Comparison of ENCODE assay signal across 2 cellular contexts in the genomic region with DNA sequence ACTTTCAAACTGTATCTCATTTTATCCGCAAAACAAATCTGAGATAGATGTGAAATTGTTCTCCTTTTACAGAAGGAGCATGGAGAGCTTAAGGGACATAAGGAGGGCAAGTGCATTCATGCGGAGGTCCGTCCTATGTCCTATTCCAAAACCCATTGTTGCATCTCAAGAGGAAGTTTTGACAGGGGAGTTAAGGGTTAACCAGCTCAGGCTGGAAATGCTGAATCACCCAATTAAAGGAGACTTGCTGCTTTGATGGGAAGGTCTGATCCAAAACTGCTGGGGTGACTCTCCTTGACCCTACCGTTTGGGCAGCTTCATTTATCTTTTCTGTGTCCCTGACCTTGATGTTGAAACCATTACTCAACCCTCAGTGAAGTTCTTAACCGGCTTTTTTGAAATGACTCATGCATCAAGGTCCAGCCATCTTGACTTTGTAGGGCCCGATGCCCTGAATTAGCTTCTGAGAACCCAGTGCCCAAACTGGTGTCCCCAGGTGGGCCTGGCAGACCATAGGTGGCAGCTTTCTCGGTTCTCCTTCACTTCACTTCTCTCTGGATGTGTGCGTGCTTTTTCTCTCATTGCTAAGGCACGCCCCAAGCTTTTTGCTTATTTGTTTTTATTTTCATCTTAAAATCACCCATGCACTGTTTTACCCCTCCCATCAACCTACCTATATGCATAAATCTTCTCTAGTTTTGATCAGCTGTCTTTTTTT.
TF ChIP-seq lines count a peak whose summit lies in the region.

No MANE protein-coding gene starts in this region.

TF ChIP-seq in IMR-90, 13 proteins besides CTCF, POLR2A, EP300 and RAD21:
- TF ChIP-seq BHLHE40 (IDR thresholded peaks at IDR 0.05; ENCODE audit: low read depth, low read length) (no peak), SMC3 (IDR thresholded peaks at IDR 0.05; ENCODE audit: low read depth, low read length) (no peak), FOS (IDR thresholded peaks at IDR 0.05; ENCODE audit: low read depth, low read length) (no peak), MAZ (IDR thresholded peaks at IDR 0.05; ENCODE audit: borderline replicate concordance, low read depth, low read length) (no peak), CEBPB (IDR thresholded peaks at IDR 0.05; ENCODE audit: low read depth, low read length) (peak; percentile 61), NFE2L2 (IDR thresholded peaks at IDR 0.05; ENCODE audit: low read depth, low read length) (peak; percentile 89), CHD1 (IDR thresholded peaks at IDR 0.05; ENCODE audit: low read depth, low read length) (no peak), MAFK (IDR thresholded peaks at IDR 0.05; ENCODE audit: low read depth, low read length) (peak; percentile 52; the same call in 1 of the 2 replicates)
- TF ChIP-seq, protein P1, sequence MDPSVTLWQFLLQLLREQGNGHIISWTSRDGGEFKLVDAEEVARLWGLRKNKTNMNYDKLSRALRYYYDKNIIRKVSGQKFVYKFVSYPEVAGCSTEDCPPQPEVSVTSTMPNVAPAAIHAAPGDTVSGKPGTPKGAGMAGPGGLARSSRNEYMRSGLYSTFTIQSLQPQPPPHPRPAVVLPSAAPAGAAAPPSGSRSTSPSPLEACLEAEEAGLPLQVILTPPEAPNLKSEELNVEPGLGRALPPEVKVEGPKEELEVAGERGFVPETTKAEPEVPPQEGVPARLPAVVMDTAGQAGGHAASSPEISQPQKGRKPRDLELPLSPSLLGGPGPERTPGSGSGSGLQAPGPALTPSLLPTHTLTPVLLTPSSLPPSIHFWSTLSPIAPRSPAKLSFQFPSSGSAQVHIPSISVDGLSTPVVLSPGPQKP (IDR thresholded peaks at IDR 0.05; ENCODE audit: borderline replicate concordance, low read depth, low read length): no peak
- TF ChIP-seq, protein P2, sequence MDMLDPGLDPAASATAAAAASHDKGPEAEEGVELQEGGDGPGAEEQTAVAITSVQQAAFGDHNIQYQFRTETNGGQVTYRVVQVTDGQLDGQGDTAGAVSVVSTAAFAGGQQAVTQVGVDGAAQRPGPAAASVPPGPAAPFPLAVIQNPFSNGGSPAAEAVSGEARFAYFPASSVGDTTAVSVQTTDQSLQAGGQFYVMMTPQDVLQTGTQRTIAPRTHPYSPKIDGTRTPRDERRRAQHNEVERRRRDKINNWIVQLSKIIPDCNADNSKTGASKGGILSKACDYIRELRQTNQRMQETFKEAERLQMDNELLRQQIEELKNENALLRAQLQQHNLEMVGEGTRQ (IDR thresholded peaks at IDR 0.05; ENCODE audit: low read depth, low read length): no peak

TF ChIP-seq in GM12878, 131 proteins besides CTCF, POLR2A, EP300 and RAD21:
- TF ChIP-seq TCF3 (IDR thresholded peaks at IDR 0.05; ENCODE audit: borderline replicate concordance, insufficient read depth, low read depth, low read length) (0 out of 2 replicates have a peak, but pooled peaks have one; percentile 20), SPI1 (IDR thresholded peaks at IDR 0.05; ENCODE audit: borderline replicate concordance, insufficient read depth, low read depth, low read length) (no peak), STAT3 (IDR thresholded peaks at IDR 0.05; ENCODE audit: low read depth, low read length) (no peak), PAX5 (IDR thresholded peaks at IDR 0.05; ENCODE audit: borderline replicate concordance, low read depth, low read length) (0 out of 2 replicates have a peak, but pooled peaks have one; percentile 13), JUNB (IDR thresholded peaks at IDR 0.05) (peak; percentile 84), GATAD2B (conservative IDR thresholded peaks at IDR 0.05; ENCODE audit: low read depth) (no peak), TARDBP (IDR thresholded peaks at IDR 0.05; ENCODE audit: borderline replicate concordance) (no peak), IKZF1 (conservative IDR thresholded peaks at IDR 0.05) (no peak), MXI1 (IDR thresholded peaks at IDR 0.05; ENCODE audit: low read depth, low read length) (no peak), BCL11A (IDR thresholded peaks at IDR 0.05; ENCODE audit: low read depth, low read length) (peak; percentile 33; the same call in 1 of the 2 replicates), SRF (IDR thresholded peaks at IDR 0.05; ENCODE audit: low read depth in 2 of 2, low read length in 2 of 2) (0 out of 4 replicates have a peak, but pooled peaks of 1 of the 2 experiments have one; percentile 28), RFX5 (IDR thresholded peaks at IDR 0.05; ENCODE audit: low read depth, low read length) (no peak), YY1 (IDR thresholded peaks at IDR 0.05; ENCODE audit: low read depth, low read length) (peak; percentile 73), HDAC6 (IDR thresholded peaks at IDR 0.05; ENCODE audit: unreplicated experiment) (no peak), BMI1 (IDR thresholded peaks at IDR 0.05; ENCODE audit: borderline replicate concordance) (no peak), IRF4 (IDR thresholded peaks at IDR 0.05; ENCODE audit: low read depth, low read length) (peak; percentile 69; the same call in 1 of the 2 replicates), NBN (IDR thresholded peaks at IDR 0.05) (no peak), TCF7 (IDR thresholded peaks at IDR 0.05; ENCODE audit: borderline replicate concordance) (no peak), EZH2 (IDR thresholded peaks at IDR 0.05; ENCODE audit: borderline replicate concordance, control insufficient read depth, low read depth, low read length) (no peak), RB1 (IDR thresholded peaks at IDR 0.05; ENCODE audit: borderline replicate concordance) (no peak), SP1 (IDR thresholded peaks at IDR 0.05; ENCODE audit: low read depth, low read length) (no peak)
- TF ChIP-seq, protein P3, sequence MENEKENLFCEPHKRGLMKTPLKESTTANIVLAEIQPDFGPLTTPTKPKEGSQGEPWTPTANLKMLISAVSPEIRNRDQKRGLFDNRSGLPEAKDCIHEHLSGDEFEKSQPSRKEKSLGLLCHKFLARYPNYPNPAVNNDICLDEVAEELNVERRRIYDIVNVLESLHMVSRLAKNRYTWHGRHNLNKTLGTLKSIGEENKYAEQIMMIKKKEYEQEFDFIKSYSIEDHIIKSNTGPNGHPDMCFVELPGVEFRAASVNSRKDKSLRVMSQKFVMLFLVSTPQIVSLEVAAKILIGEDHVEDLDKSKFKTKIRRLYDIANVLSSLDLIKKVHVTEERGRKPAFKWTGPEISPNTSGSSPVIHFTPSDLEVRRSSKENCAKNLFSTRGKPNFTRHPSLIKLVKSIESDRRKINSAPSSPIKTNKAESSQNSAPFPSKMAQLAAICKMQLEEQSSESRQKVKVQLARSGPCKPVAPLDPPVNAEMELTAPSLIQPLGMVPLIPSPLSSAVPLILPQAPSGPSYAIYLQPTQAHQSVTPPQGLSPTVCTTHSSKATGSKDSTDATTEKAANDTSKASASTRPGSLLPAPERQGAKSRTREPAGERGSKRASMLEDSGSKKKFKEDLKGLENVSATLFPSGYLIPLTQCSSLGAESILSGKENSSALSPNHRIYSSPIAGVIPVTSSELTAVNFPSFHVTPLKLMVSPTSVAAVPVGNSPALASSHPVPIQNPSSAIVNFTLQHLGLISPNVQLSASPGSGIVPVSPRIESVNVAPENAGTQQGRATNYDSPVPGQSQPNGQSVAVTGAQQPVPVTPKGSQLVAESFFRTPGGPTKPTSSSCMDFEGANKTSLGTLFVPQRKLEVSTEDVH (IDR thresholded peaks at IDR 0.05; ENCODE audit: low read depth, partially characterized antibody): no peak
- TF ChIP-seq, protein P4, sequence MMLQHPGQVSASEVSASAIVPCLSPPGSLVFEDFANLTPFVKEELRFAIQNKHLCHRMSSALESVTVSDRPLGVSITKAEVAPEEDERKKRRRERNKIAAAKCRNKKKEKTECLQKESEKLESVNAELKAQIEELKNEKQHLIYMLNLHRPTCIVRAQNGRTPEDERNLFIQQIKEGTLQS (IDR thresholded peaks at IDR 0.05; ENCODE audit: borderline replicate concordance, extremely low read depth, low read depth, low read length): no peak
- TF ChIP-seq, protein P5, sequence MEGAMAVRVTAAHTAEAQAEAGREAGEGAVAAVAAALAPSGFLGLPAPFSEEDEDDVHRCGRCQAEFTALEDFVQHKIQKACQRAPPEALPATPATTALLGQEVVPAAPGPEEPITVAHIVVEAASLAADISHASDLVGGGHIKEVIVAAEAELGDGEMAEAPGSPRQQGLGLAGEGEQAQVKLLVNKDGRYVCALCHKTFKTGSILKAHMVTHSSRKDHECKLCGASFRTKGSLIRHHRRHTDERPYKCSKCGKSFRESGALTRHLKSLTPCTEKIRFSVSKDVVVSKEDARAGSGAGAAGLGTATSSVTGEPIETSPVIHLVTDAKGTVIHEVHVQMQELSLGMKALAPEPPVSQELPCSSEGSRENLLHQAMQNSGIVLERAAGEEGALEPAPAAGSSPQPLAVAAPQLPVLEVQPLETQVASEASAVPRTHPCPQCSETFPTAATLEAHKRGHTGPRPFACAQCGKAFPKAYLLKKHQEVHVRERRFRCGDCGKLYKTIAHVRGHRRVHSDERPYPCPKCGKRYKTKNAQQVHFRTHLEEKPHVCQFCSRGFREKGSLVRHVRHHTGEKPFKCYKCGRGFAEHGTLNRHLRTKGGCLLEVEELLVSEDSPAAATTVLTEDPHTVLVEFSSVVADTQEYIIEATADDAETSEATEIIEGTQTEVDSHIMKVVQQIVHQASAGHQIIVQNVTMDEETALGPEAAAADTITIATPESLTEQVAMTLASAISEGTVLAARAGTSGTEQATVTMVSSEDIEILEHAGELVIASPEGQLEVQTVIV (IDR thresholded peaks at IDR 0.05; ENCODE audit: borderline replicate concordance, partially characterized antibody): no peak
- TF ChIP-seq, protein P6, sequence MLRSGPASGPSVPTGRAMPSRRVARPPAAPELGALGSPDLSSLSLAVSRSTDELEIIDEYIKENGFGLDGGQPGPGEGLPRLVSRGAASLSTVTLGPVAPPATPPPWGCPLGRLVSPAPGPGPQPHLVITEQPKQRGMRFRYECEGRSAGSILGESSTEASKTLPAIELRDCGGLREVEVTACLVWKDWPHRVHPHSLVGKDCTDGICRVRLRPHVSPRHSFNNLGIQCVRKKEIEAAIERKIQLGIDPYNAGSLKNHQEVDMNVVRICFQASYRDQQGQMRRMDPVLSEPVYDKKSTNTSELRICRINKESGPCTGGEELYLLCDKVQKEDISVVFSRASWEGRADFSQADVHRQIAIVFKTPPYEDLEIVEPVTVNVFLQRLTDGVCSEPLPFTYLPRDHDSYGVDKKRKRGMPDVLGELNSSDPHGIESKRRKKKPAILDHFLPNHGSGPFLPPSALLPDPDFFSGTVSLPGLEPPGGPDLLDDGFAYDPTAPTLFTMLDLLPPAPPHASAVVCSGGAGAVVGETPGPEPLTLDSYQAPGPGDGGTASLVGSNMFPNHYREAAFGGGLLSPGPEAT (IDR thresholded peaks at IDR 0.05; ENCODE audit: low read depth): no peak
- TF ChIP-seq, protein P7, sequence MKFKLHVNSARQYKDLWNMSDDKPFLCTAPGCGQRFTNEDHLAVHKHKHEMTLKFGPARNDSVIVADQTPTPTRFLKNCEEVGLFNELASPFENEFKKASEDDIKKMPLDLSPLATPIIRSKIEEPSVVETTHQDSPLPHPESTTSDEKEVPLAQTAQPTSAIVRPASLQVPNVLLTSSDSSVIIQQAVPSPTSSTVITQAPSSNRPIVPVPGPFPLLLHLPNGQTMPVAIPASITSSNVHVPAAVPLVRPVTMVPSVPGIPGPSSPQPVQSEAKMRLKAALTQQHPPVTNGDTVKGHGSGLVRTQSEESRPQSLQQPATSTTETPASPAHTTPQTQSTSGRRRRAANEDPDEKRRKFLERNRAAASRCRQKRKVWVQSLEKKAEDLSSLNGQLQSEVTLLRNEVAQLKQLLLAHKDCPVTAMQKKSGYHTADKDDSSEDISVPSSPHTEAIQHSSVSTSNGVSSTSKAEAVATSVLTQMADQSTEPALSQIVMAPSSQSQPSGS (IDR thresholded peaks at IDR 0.05; ENCODE audit: low read length): no peak
- TF ChIP-seq, protein P8, sequence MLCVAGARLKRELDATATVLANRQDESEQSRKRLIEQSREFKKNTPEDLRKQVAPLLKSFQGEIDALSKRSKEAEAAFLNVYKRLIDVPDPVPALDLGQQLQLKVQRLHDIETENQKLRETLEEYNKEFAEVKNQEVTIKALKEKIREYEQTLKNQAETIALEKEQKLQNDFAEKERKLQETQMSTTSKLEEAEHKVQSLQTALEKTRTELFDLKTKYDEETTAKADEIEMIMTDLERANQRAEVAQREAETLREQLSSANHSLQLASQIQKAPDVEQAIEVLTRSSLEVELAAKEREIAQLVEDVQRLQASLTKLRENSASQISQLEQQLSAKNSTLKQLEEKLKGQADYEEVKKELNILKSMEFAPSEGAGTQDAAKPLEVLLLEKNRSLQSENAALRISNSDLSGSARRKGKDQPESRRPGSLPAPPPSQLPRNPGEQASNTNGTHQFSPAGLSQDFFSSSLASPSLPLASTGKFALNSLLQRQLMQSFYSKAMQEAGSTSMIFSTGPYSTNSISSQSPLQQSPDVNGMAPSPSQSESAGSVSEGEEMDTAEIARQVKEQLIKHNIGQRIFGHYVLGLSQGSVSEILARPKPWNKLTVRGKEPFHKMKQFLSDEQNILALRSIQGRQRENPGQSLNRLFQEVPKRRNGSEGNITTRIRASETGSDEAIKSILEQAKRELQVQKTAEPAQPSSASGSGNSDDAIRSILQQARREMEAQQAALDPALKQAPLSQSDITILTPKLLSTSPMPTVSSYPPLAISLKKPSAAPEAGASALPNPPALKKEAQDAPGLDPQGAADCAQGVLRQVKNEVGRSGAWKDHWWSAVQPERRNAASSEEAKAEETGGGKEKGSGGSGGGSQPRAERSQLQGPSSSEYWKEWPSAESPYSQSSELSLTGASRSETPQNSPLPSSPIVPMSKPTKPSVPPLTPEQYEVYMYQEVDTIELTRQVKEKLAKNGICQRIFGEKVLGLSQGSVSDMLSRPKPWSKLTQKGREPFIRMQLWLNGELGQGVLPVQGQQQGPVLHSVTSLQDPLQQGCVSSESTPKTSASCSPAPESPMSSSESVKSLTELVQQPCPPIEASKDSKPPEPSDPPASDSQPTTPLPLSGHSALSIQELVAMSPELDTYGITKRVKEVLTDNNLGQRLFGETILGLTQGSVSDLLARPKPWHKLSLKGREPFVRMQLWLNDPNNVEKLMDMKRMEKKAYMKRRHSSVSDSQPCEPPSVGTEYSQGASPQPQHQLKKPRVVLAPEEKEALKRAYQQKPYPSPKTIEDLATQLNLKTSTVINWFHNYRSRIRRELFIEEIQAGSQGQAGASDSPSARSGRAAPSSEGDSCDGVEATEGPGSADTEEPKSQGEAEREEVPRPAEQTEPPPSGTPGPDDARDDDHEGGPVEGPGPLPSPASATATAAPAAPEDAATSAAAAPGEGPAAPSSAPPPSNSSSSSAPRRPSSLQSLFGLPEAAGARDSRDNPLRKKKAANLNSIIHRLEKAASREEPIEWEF (IDR thresholded peaks at IDR 0.05; ENCODE audit: insufficient replicate concordance, low read depth, low read length): no peak
